In the genomic region with DNA sequence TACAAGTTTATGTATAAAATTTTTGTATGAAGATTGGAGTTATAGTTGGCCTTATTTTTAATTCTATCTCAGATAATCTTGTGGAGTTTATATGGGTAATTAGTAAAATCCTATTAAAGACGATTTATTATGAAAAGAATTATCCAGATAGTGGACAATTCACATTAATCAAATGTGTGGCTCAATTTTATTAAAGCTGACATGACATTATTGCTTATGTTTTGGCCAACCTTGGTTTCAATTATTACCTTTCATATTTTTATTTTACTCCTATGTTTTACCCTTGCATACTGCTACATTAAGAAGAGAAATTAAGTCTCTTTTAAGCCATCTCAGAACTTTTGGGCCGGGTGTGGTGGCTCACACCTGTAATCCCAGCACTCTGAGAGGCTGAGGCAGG, we compare ENCODE assay signal across 30 cellular contexts.
"Had no signal": no experiment of that assay in that cellular context is flagged by ENCODE, and none has a peak within 500 bp of the region (broad histone marks: within the 10 kb centered on the region; RNA-seq: fewer than 3 reads in every experiment).

No MANE protein-coding gene starts in this region.

- H3K4me1 ChIP-seq: left lung, lower lobe of right lung, upper lobe of right lung had no signal

- DNase-seq: hypothalamus; immature natural killer cell; kidney; left colon; left lung; lower lobe of right lung; mammary epithelial cell; mesendoderm; naive B cell; natural killer cell; nephron progenitor cell; ovary; stimulated activated CD4-positive, alpha-beta T cell treated with anti-CD3 and anti-CD28 coated beads, Interleukin-12 subunit alpha, Interleukin-12 subunit beta, amount 100 ng/mL, for 4 hours; stimulated activated CD4-positive, alpha-beta T cell treated with anti-CD3 and anti-CD28 coated beads, Interleukin-15, amount 100 ng/mL, for 24 hours; stimulated activated CD4-positive, alpha-beta T cell treated with anti-CD3 and anti-CD28 coated beads, Interleukin-2, amount 100 ng/mL, for 24 hours; stimulated activated CD4-positive, alpha-beta T cell treated with anti-CD3 and anti-CD28 coated beads, Interleukin-4, amount 100 ng/mL, for 1 hour; stimulated activated naive B cell treated with anti-CD40 and anti-IgM and Interleukin-4, amounts not matched to agents 10 μg/mL and 1 μg/mL and 100 μg/mL, for 72 hours; stimulated activated naive CD8-positive, alpha-beta T cell treated with anti-CD3 and anti-CD28 coated beads, Interleukin-15, Interleukin-2, amounts not matched to agents 100 U/mL and 50 U/mL, for 24 hours; stomach; tibial artery; trophoblast cell; upper lobe of right lung had no signal

- H3K9me3 ChIP-seq: ovary had no signal

- H3K27me3 Mint-ChIP-seq: naive B cell; progenitor cell of endocrine pancreas; stimulated activated naive B cell treated with anti-CD40 and anti-IgM and Interleukin-4, amounts not matched to agents 10 μg/mL and 1 μg/mL and 100 μg/mL, for 72 hours had no signal

- H3K36me3 ChIP-seq: lower lobe of right lung, ovary, right atrium auricular region, stomach, thoracic aorta, upper lobe of right lung had no signal

- H3K4me3 Mint-ChIP-seq: immature natural killer cell; mesothelial cell of epicardium; naive B cell; natural killer cell; nephron progenitor cell; stimulated activated naive B cell treated with anti-CD40 and anti-IgM and Interleukin-4, amounts not matched to agents 10 μg/mL and 1 μg/mL and 100 μg/mL, for 72 hours had no signal

- H3K27ac ChIP-seq: left lung, lower lobe of right lung, ovary, stomach, thoracic aorta, tibial artery, upper lobe of right lung had no signal

- FAIRE-seq: kidney, urothelium cell line had no signal

- H3K4me1 Mint-ChIP-seq: immature natural killer cell; naive B cell; natural killer cell; nephron progenitor cell; stimulated activated naive B cell treated with anti-CD40 and anti-IgM and Interleukin-4, amounts not matched to agents 10 μg/mL and 1 μg/mL and 100 μg/mL, for 72 hours had no signal

- H3K36me3 Mint-ChIP-seq: immature natural killer cell, naive B cell had no signal

- H3K27ac Mint-ChIP-seq: immature natural killer cell; mesothelial cell of epicardium; naive B cell; natural killer cell; nephron progenitor cell; progenitor cell of endocrine pancreas; stimulated activated naive B cell treated with anti-CD40 and anti-IgM and Interleukin-4, amounts not matched to agents 10 μg/mL and 1 μg/mL and 100 μg/mL, for 72 hours had no signal

- ATAC-seq: left colon; left lung; lower lobe of right lung; natural killer cell; sciatic nerve; stimulated activated naive B cell treated with anti-CD40 and anti-IgM and Interleukin-4, amounts not matched to agents 10 μg/mL and 1 μg/mL and 100 μg/mL, for 72 hours; stimulated activated naive CD8-positive, alpha-beta T cell treated with anti-CD3 and anti-CD28 coated beads, Interleukin-15, Interleukin-2, amounts not matched to agents 100 U/mL and 50 U/mL, for 24 hours; upper lobe of right lung had no signal

- H3K27me3 ChIP-seq: left lung, ovary, right atrium auricular region, stomach, suprapubic skin, tibial artery, upper lobe of right lung had no signal

- H3K4me3 ChIP-seq: left lung, lower lobe of right lung, ovary, right atrium auricular region, skin epidermis, stomach, suprapubic skin, thoracic aorta, tibial artery, upper lobe of right lung had no signal
